In genomic region chr6:89047473-89047872, GRCh38 we compare ENCODE assay signal across 1 cellular context.
TF ChIP-seq lines count a peak whose summit lies in the region.

No MANE protein-coding gene starts in this region.

TF ChIP-seq in HepG2, 621 proteins besides CTCF, POLR2A, EP300 and RAD21:
- TF ChIP-seq PATZ1 (CRISPR knock-in tag; IDR thresholded peaks at IDR 0.05): peak; percentile 45; the same call in 1 of the 2 replicates
- no peak for TF ChIP-seq FOXA1 (IDR thresholded peaks at IDR 0.05)
- TF ChIP-seq FOXA1 (CRISPR knock-in tag; IDR thresholded peaks at IDR 0.05): peak; percentile 59
- no peak for TF ChIP-seq ZNF710 (CRISPR knock-in tag; IDR thresholded peaks at IDR 0.05; ENCODE audit: borderline replicate concordance)
- TF ChIP-seq CHD2 (IDR thresholded peaks at IDR 0.05; ENCODE audit: low read depth, low read length): no peak
- TF ChIP-seq HMGXB4 (CRISPR knock-in tag; IDR thresholded peaks at IDR 0.05; ENCODE audit: borderline replicate concordance in 1 of 2, low read depth in 1 of 2): no peak
- peak; percentile 56 for TF ChIP-seq FOXA3 (CRISPR knock-in tag; IDR thresholded peaks at IDR 0.05)
